In genomic region chr13:35892837-35893814, GRCh38 we compare ENCODE assay signal across 18 cellular contexts.
A peak's percentile ranks its signal among the peaks of the same experiment; 100 is the strongest.
DNase-seq lines count a peak whose midpoint lies in the region; ATAC-seq, FAIRE-seq and TF ChIP-seq lines count a peak whose summit lies in the region.
"Had no signal": no experiment of that assay in that cellular context is flagged by ENCODE, and none has a peak within 500 bp of the region (broad histone marks: within the 10 kb centered on the region; RNA-seq: fewer than 3 reads in every experiment).

No MANE protein-coding gene starts in this region.

- no peak for DNase-seq in mammary epithelial cell
- DNase-seq in breast epithelium (ENCODE audit: low spot score in 2 of 2) = no peak
- no peak for DNase-seq in astrocyte (ENCODE audit: low read depth)
- DNase-seq in kidney tubule cell (ENCODE audit: low spot score) = peak; percentile 24
- DNase-seq in head of caudate nucleus = no peak
- DNase-seq in mucosa of gallbladder (ENCODE audit: low spot score) = no peak
- DNase-seq in stimulated activated naive B cell treated with anti-CD40 and anti-IgM and Interleukin-4, amounts not matched to agents 10 μg/mL and 1 μg/mL and 100 μg/mL, for 72 hours = no peak
- no peak for DNase-seq in NCI-H2171 treated with DMSO at 0.1 percent for 48 hours (lab: John Stamatoyannopoulos, UW)
- DNase-seq: AML-193; Calu3; CD4-positive, CD25-positive, alpha-beta regulatory T cell; DMS 273 treated with DMSO at 0.1 percent for 48 hours; H9 had no signal

- no TSS peak for BruUV-seq in mammary epithelial cell (replicated peaks; lab: Mats Ljungman, UMichigan)

- FAIRE-seq in astrocyte (lab: Jason Lieb, UNC) = no peak
- FAIRE-seq: GM18507 had no signal

- H3K79me2 ChIP-seq in mammary epithelial cell (ENCODE audit: insufficient read depth, low read length) (no peaks in the 10 kb centered on the region), astrocyte (ENCODE audit: insufficient read depth, low read length) (no peaks in the 10 kb centered on the region)

- H3K27me3 ChIP-seq in mammary epithelial cell (ENCODE audit: insufficient read depth, low read length) (no peaks in the 10 kb centered on the region), breast epithelium (no peaks in the 10 kb centered on the region), astrocyte (ENCODE audit: insufficient read depth, low read length) (no peaks in the 10 kb centered on the region)
- H3K27me3 ChIP-seq: BLaER1 treated with 17β-estradiol and CSF1 and Interleukin-3, amounts not matched to agents 10 nM and 100 nM had no signal

- intact Hi-C loops in mammary epithelial cell (cut with micrococcal nuclease) = loop anchor here (5.0 kb wide), 1 partner anchor 36 kb away; no protein-coding TSS in a partner anchor
- intact Hi-C loops in breast epithelium (cut with DNase I; ENCODE audit: low total_unique reads) = no loop called here
- intact Hi-C loops in head of caudate nucleus (cut with DNase I) = no loop called here

- in situ Hi-C loops in mammary epithelial cell (cut with MboI; ENCODE audit: low sequenced_read_pairs in 2 of 2) = no loop called here

- ATAC-seq in stimulated activated naive B cell treated with anti-CD40 and anti-IgM and Interleukin-4, amounts not matched to agents 10 μg/mL and 1 μg/mL and 100 μg/mL, for 72 hours (replicated peaks) = no peak

- no peak overlapping the region for H3K27ac Mint-ChIP-seq in astrocyte (ENCODE audit: unreplicated experiment)
- H3K27ac Mint-ChIP-seq in stimulated activated naive B cell treated with anti-CD40 and anti-IgM and Interleukin-4, amounts not matched to agents 10 μg/mL and 1 μg/mL and 100 μg/mL, for 72 hours = no peak overlapping the region
- H3K27ac Mint-ChIP-seq: CD4-positive, CD25-positive, alpha-beta regulatory T cell; H9; IgD-negative memory B cell had no signal

- CTCF ChIA-PET in mammary epithelial cell (lab: Charles Lee; ENCODE audit: low non-redundant PET) = no interaction called here

- H3K27me3 Mint-ChIP-seq in astrocyte (ENCODE audit: low read depth, unreplicated experiment) = no peaks in the 10 kb centered on the region
- no peaks in the 10 kb centered on the region for H3K27me3 Mint-ChIP-seq in stimulated activated naive B cell treated with anti-CD40 and anti-IgM and Interleukin-4, amounts not matched to agents 10 μg/mL and 1 μg/mL and 100 μg/mL, for 72 hours
- H3K27me3 Mint-ChIP-seq: CD4-positive, CD25-positive, alpha-beta regulatory T cell had no signal

- H3K4me1 ChIP-seq in mammary epithelial cell (ENCODE audit: insufficient read depth, low read length) (peaks cover 21% of the 10 kb centered on the region), breast epithelium (no peaks in the 10 kb centered on the region), astrocyte (ENCODE audit: insufficient read depth, low read length) (peaks cover 30% of the 10 kb centered on the region)
- H3K4me1 ChIP-seq: BLaER1 treated with 17β-estradiol and CSF1 and Interleukin-3, amounts not matched to agents 10 nM and 100 nM had no signal

- H3K4me1 Mint-ChIP-seq in astrocyte (ENCODE audit: low read depth, unreplicated experiment) = peaks cover 13% of the 10 kb centered on the region
- no peaks in the 10 kb centered on the region for H3K4me1 Mint-ChIP-seq in stimulated activated naive B cell treated with anti-CD40 and anti-IgM and Interleukin-4, amounts not matched to agents 10 μg/mL and 1 μg/mL and 100 μg/mL, for 72 hours
- H3K4me1 Mint-ChIP-seq: CD4-positive, CD25-positive, alpha-beta regulatory T cell; IgD-negative memory B cell had no signal

- no peaks in the 10 kb centered on the region for H4K20me1 ChIP-seq in mammary epithelial cell (ENCODE audit: insufficient read depth, low read length)
- H4K20me1 ChIP-seq in astrocyte (ENCODE audit: insufficient read depth, low read length) = no peaks in the 10 kb centered on the region
- H4K20me1 ChIP-seq: BLaER1 treated with 17β-estradiol and CSF1 and Interleukin-3, amounts not matched to agents 10 nM and 100 nM had no signal

- H3K36me3 ChIP-seq in mammary epithelial cell (ENCODE audit: insufficient read depth, low read length) (no peaks in the 10 kb centered on the region), breast epithelium (no peaks in the 10 kb centered on the region), astrocyte (ENCODE audit: insufficient read depth, low read length) (no peaks in the 10 kb centered on the region)
- H3K36me3 ChIP-seq: BLaER1 treated with 17β-estradiol and CSF1 and Interleukin-3, amounts not matched to agents 10 nM and 100 nM had no signal

- H3K4me2 ChIP-seq in mammary epithelial cell (ENCODE audit: insufficient read depth, low read depth, low read length) (no peak overlapping the region), astrocyte (ENCODE audit: low read length) (peak overlapping the region; percentile 78)
- H3K4me2 ChIP-seq: BLaER1 treated with 17β-estradiol and CSF1 and Interleukin-3, amounts not matched to agents 10 nM and 100 nM had no signal

- no peaks in the 10 kb centered on the region for H3K9me3 ChIP-seq in mammary epithelial cell (replicated peaks; ENCODE audit: insufficient read depth, low read length)
- no peaks in the 10 kb centered on the region for H3K9me3 ChIP-seq in breast epithelium
- no peaks in the 10 kb centered on the region for H3K9me3 ChIP-seq in astrocyte (ENCODE audit: insufficient read depth, low read depth, low read length)
- H3K9me3 ChIP-seq: BLaER1 treated with 17β-estradiol and CSF1 and Interleukin-3, amounts not matched to agents 10 nM and 100 nM had no signal

- no peak overlapping the region for H3K4me3 ChIP-seq in mammary epithelial cell (replicated peaks in 1 of 3; ENCODE audit: insufficient read depth in 1 of 3, low read depth in 2 of 3, low read length in 3 of 3)
- no peak overlapping the region for H3K4me3 ChIP-seq in breast epithelium
- H3K4me3 ChIP-seq in astrocyte (ENCODE audit: insufficient read depth, low read depth, low read length) = no peak overlapping the region
- H3K4me3 ChIP-seq: BLaER1 treated with 17β-estradiol and CSF1 and Interleukin-3, amounts not matched to agents 10 nM and 100 nM; GM23248 had no signal

- no peak for TF ChIP-seq CTCF in mammary epithelial cell (conservative IDR thresholded peaks at IDR 0.05 in 1 of 2, IDR thresholded peaks at IDR 0.05 in 1 of 2; ENCODE audit: extremely low read depth in 1 of 2, insufficient read depth in 1 of 2, low read depth in 1 of 2, low read length in 2 of 2)
- no peak for TF ChIP-seq CTCF in breast epithelium (IDR thresholded peaks at IDR 0.05)
- no peak for TF ChIP-seq CTCF in astrocyte (IDR thresholded peaks at IDR 0.05; ENCODE audit: insufficient read depth, low read depth, low read length)

- H3K9me3 Mint-ChIP-seq in astrocyte (ENCODE audit: unreplicated experiment) = no peaks in the 10 kb centered on the region
- peaks cover 0 to 3% of the 10 kb centered on the region in 2 donors for H3K9me3 Mint-ChIP-seq in stimulated activated naive B cell treated with anti-CD40 and anti-IgM and Interleukin-4, amounts not matched to agents 10 μg/mL and 1 μg/mL and 100 μg/mL, for 72 hours
- H3K9me3 Mint-ChIP-seq: H9, IgD-negative memory B cell had no signal

- 91% methylated on average over 5 of the region's 6 CpGs for WGBS in mammary epithelial cell (ENCODE audit: low coverage, missing lambda C conversion rate)

- dilution Hi-C loops in mammary epithelial cell (cut with HindIII; ENCODE audit: low sequenced_read_pairs) = no loop called here

- H3K9ac ChIP-seq in mammary epithelial cell (ENCODE audit: insufficient read depth, low read length) = no peak overlapping the region
- H3K9ac ChIP-seq in astrocyte (ENCODE audit: low read length) = no peak overlapping the region
- H3K9ac ChIP-seq: BLaER1 treated with 17β-estradiol and CSF1 and Interleukin-3, amounts not matched to agents 10 nM and 100 nM; GM23248 had no signal

- no peak overlapping the region for H3K4me3 Mint-ChIP-seq in astrocyte (ENCODE audit: unreplicated experiment)
- H3K4me3 Mint-ChIP-seq in stimulated activated naive B cell treated with anti-CD40 and anti-IgM and Interleukin-4, amounts not matched to agents 10 μg/mL and 1 μg/mL and 100 μg/mL, for 72 hours = no peak overlapping the region
- H3K4me3 Mint-ChIP-seq: CD4-positive, CD25-positive, alpha-beta regulatory T cell; H9; IgD-negative memory B cell had no signal

- H2AFZ ChIP-seq in mammary epithelial cell (ENCODE audit: low read depth, low read length) = no peak overlapping the region
- no peak overlapping the region for H2AFZ ChIP-seq in astrocyte (ENCODE audit: low read depth, low read length)
- H2AFZ ChIP-seq: GM23248 had no signal

- TF ChIP-seq POLR2A in breast epithelium (IDR thresholded peaks at IDR 0.05) = no peak

- H3K36me3 Mint-ChIP-seq in astrocyte (ENCODE audit: low read depth, unreplicated experiment) = no peaks in the 10 kb centered on the region
- H3K36me3 Mint-ChIP-seq in stimulated activated naive B cell treated with anti-CD40 and anti-IgM and Interleukin-4, amounts not matched to agents 10 μg/mL and 1 μg/mL and 100 μg/mL, for 72 hours = no peaks in the 10 kb centered on the region
- H3K36me3 Mint-ChIP-seq: CD4-positive, CD25-positive, alpha-beta regulatory T cell; IgD-negative memory B cell had no signal

- H3K27ac ChIP-seq in mammary epithelial cell (ENCODE audit: insufficient read depth, low read depth, low read length) (peak overlapping the region; percentile 29), breast epithelium (no peak overlapping the region), astrocyte (ENCODE audit: low read depth, low read length) (no peak overlapping the region)
- H3K27ac ChIP-seq: 22Rv1; BLaER1 treated with 17β-estradiol and CSF1 and Interleukin-3, amounts not matched to agents 10 nM and 100 nM; GM23248 had no signal
